21 cellular contexts compared by ENCODE assay signal in the genomic region with DNA sequence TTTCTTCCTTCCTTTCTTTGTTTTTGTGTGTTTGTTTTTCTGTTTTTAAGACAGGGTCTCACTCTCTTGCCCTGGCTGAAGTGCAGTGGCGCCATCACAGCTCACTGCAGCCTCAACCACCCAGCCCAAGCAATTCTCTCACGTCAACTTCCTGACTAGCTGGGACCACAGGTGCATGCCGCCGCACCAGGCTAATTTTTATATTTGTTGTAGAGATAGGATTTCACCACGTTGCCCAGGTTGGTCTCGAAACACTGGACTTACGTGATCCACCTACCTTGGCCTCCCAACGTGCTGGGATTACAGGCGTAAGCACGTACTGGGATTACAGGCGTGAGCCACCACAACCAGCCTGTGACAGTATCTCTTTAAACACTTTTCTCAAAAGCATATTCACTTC.
DNase-seq lines count a peak whose midpoint lies in the region; ATAC-seq and TF ChIP-seq lines count a peak whose summit lies in the region.
"Had no signal": no experiment of that assay in that cellular context is flagged by ENCODE, and none has a peak within 500 bp of the region (broad histone marks: within the 10 kb centered on the region; RNA-seq: fewer than 3 reads in every experiment).

No MANE protein-coding gene starts in this region.

- H3K27me3 ChIP-seq in BLaER1 treated with 17β-estradiol and CSF1 and Interleukin-3, amounts not matched to agents 10 nM and 100 nM: no peaks in the 10 kb centered on the region
- H3K27me3 ChIP-seq in IMR-90 (ENCODE audit: control insufficient read depth, insufficient read depth, low read length) (no peaks in the 10 kb centered on the region), Caco-2 (replicated peaks; ENCODE audit: control insufficient read depth, insufficient read depth, low read length) (no peaks in the 10 kb centered on the region)
- H3K27me3 ChIP-seq: BE2C had no signal

- TF ChIP-seq POLR2A in IMR-90 (IDR thresholded peaks at IDR 0.05; ENCODE audit: low read depth, low read length): no peak

- no peak overlapping the region for H2AFZ ChIP-seq in IMR-90 (replicated peaks; ENCODE audit: low read length, poor library complexity)
- H2AFZ ChIP-seq: GM23248 had no signal

- H3K18ac ChIP-seq in IMR-90 (ENCODE audit: low read depth, low read length): no peak overlapping the region

- H2BK20ac ChIP-seq in IMR-90 (ENCODE audit: low read depth, low read length): no peak overlapping the region

- H3K27me3 Mint-ChIP-seq in Caco-2 (ENCODE audit: insufficient read depth, unreplicated experiment): no peaks in the 10 kb centered on the region
- H3K27me3 Mint-ChIP-seq: CD4-positive, alpha-beta memory T cell had no signal

- no peak overlapping the region for H4K5ac ChIP-seq in IMR-90 (ENCODE audit: low read depth, low read length)

- H4K8ac ChIP-seq in IMR-90 (ENCODE audit: low read depth in 2 of 2, low read length in 2 of 2): no peak overlapping the region

- H3K9me3 Mint-ChIP-seq in Caco-2 (ENCODE audit: unreplicated experiment): peaks cover 32% of the 10 kb centered on the region

- intact Hi-C loops in IMR-90 (cut with micrococcal nuclease) (no loop called here), Caco-2 (cut with micrococcal nuclease; ENCODE audit: unreplicated experiment) (no loop called here)

- no peak overlapping the region for H3K27ac Mint-ChIP-seq in Caco-2 (ENCODE audit: unreplicated experiment)
- H3K27ac Mint-ChIP-seq: CD4-positive, alpha-beta memory T cell had no signal

- H3K4me3 Mint-ChIP-seq in Caco-2 (ENCODE audit: unreplicated experiment): no peak overlapping the region
- H3K4me3 Mint-ChIP-seq: CD4-positive, alpha-beta memory T cell had no signal

- TF ChIP-seq CTCF in IMR-90 (conservative IDR thresholded peaks at IDR 0.05; ENCODE audit: low read depth, low read length) (no peak), Caco-2 (IDR thresholded peaks at IDR 0.05; ENCODE audit: insufficient read depth in 1 of 2, low read depth in 1 of 2, low read length in 1 of 2, severe bottlenecking in 1 of 2, unreplicated experiment in 1 of 2) (no peak)

- H3K9me3 ChIP-seq in BLaER1 treated with 17β-estradiol and CSF1 and Interleukin-3, amounts not matched to agents 10 nM and 100 nM (replicated peaks in 1 of 11): peaks cover 0 to 17% (median 5%) of the 10 kb centered on the region in 11 experiments; a peak in 12 of 22 replicates
- H3K9me3 ChIP-seq in IMR-90 (ENCODE audit: control insufficient read depth, insufficient read depth, low read length): no peaks in the 10 kb centered on the region
- H3K9me3 ChIP-seq in Caco-2: no peaks in the 10 kb centered on the region
- H3K9me3 ChIP-seq: A549, BE2C had no signal

- H2BK5ac ChIP-seq in IMR-90 (ENCODE audit: low read depth, low read length, poor library complexity, severe bottlenecking): no peak overlapping the region

- H3K14ac ChIP-seq in IMR-90 (replicated peaks; ENCODE audit: low read depth, low read length): no peak overlapping the region

- in situ Hi-C loops in IMR-90 (cut with MboI; ENCODE audit: low sequenced_read_pairs): no loop called here

- H2AK9ac ChIP-seq in IMR-90 (replicated peaks; ENCODE audit: low read depth, low read length, poor library complexity): no peak overlapping the region

- H3K4me1 ChIP-seq in BLaER1 treated with 17β-estradiol and CSF1 and Interleukin-3, amounts not matched to agents 10 nM and 100 nM: peaks cover 16 to 42% (median 33%) of the 10 kb centered on the region in 10 experiments
- H3K4me1 ChIP-seq in IMR-90 (ENCODE audit: control insufficient read depth, insufficient read depth, low read length): no peaks in the 10 kb centered on the region; the same call in 1 of the 2 replicates
- H3K4me1 ChIP-seq in Caco-2: peaks cover 23% of the 10 kb centered on the region
- H3K4me1 ChIP-seq: A549, BE2C had no signal

- 0 out of 2 replicates have a peak, but pooled peaks cover 3% of the 10 kb centered on the region for H3K9me1 ChIP-seq in IMR-90 (ENCODE audit: insufficient read depth, low read length)

- H4K20me1 ChIP-seq in BLaER1 treated with 17β-estradiol and CSF1 and Interleukin-3, amounts not matched to agents 10 nM and 100 nM: no peaks in the 10 kb centered on the region
- no peaks in the 10 kb centered on the region for H4K20me1 ChIP-seq in IMR-90 (ENCODE audit: insufficient read depth, low read length)

- H3K4me1 Mint-ChIP-seq in Caco-2 (ENCODE audit: low read depth, unreplicated experiment): peaks cover 27% of the 10 kb centered on the region
- H3K4me1 Mint-ChIP-seq: CD4-positive, alpha-beta memory T cell had no signal

- H2BK15ac ChIP-seq in IMR-90 (ENCODE audit: low read depth, low read length): peak overlapping the region; percentile 64; the same call in 1 of the 3 replicates

- no TSS peak for BruUV-seq in IMR-90 (replicated peaks; lab: Mats Ljungman, UMichigan)
- no TSS peak for BruUV-seq in Caco-2 (replicated peaks; lab: Mats Ljungman, UMichigan)

- DNase-seq in IMR-90 (no peak), epithelial cell of prostate (ENCODE audit: low read depth, low spot score) (no peak), Kasumi-1 (lab: John Stamatoyannopoulos, UW) (no peak), Caco-2 (no peak), hepatic stellate cell (ENCODE audit: low spot score) (no peak)
- DNase-seq: 8988T; ACHN; AML-193; BE2C; C1 segment of cervical spinal cord; CD4-positive, alpha-beta memory T cell; COR-L47; DMS79; EL; GDM1; GM23248; H7; HCEC 1CT had no signal

- no peak overlapping the region for H3K4me3 ChIP-seq in BLaER1 treated with 17β-estradiol and CSF1 and Interleukin-3, amounts not matched to agents 10 nM and 100 nM
- H3K4me3 ChIP-seq in IMR-90 (ENCODE audit: insufficient read depth, low read depth, low read length) (no peak overlapping the region), Caco-2 (ENCODE audit: low read depth, low read length) (no peak overlapping the region)
- H3K4me3 ChIP-seq: A549, GM12878, GM23248 had no signal

- no peak overlapping the region for H3K9ac ChIP-seq in BLaER1 treated with 17β-estradiol and CSF1 and Interleukin-3, amounts not matched to agents 10 nM and 100 nM
- H3K9ac ChIP-seq in IMR-90 (ENCODE audit: low read depth, low read length): no peak overlapping the region
- H3K9ac ChIP-seq: GM23248 had no signal

- CTCF ChIA-PET in IMR-90 (lab: Yijun Ruan, JAX): no interaction called here
- CTCF ChIA-PET in Caco-2 (lab: Charles Lee): interaction anchor here (0.6 to 0.7 kb wide), 2 partner anchors 64 to 211 kb away, joined by 3 to 7 read pairs; no protein-coding TSS in a partner anchor

- peak overlapping the region in 4 of 11 experiments; percentile 44 to 82 (median 68); a peak in 8 of 22 replicates for H3K4me2 ChIP-seq in BLaER1 treated with 17β-estradiol and CSF1 and Interleukin-3, amounts not matched to agents 10 nM and 100 nM
- no peak overlapping the region for H3K4me2 ChIP-seq in IMR-90 (ENCODE audit: low read depth, low read length)
- H3K4me2 ChIP-seq: A549 had no signal

- no CpG with 5 or more reads among the region's 11 CpGs for WGBS in IMR-90 (ENCODE audit: extremely low coverage in 2 of 2, insufficient read length in 1 of 2), 2 experiments

- no peak for ATAC-seq in IMR-90 (ENCODE audit: low read depth)
- ATAC-seq: A549, GM12878 had no signal

- H2AK5ac ChIP-seq in IMR-90 (ENCODE audit: low read depth, low read length): no peak overlapping the region

- no peak overlapping the region for H3K23ac ChIP-seq in IMR-90 (ENCODE audit: low read depth, low read length)

- dilution Hi-C loops in IMR-90 (cut with HindIII; ENCODE audit: low sequenced_read_pairs, unreplicated experiment): no loop called here

- peak overlapping the region in 7 of 11 experiments; percentile 48 to 91 (median 88); a peak in 13 of 22 replicates for H3K27ac ChIP-seq in BLaER1 treated with 17β-estradiol and CSF1 and Interleukin-3, amounts not matched to agents 10 nM and 100 nM
- no peak overlapping the region for H3K27ac ChIP-seq in IMR-90 (ENCODE audit: insufficient read depth, low read length)
- H3K27ac ChIP-seq in epithelial cell of prostate: peak overlapping the region; percentile 30
- H3K27ac ChIP-seq: A549, GM23248 had no signal

- H2BK120ac ChIP-seq in IMR-90 (ENCODE audit: low read depth, low read length): no peak overlapping the region

- no peak overlapping the region for H4K91ac ChIP-seq in IMR-90 (ENCODE audit: insufficient read depth, low read depth, low read length)

- no peaks in the 10 kb centered on the region; a peak in 1 of 22 replicates for H3K36me3 ChIP-seq in BLaER1 treated with 17β-estradiol and CSF1 and Interleukin-3, amounts not matched to agents 10 nM and 100 nM
- H3K36me3 ChIP-seq in IMR-90 (ENCODE audit: control insufficient read depth, insufficient read depth, low read length): no peaks in the 10 kb centered on the region
- no peaks in the 10 kb centered on the region for H3K36me3 ChIP-seq in Caco-2 (ENCODE audit: control insufficient read depth, insufficient read depth, low read length)
- H3K36me3 ChIP-seq: BE2C had no signal

- H3K36me3 Mint-ChIP-seq in Caco-2 (ENCODE audit: insufficient read depth, unreplicated experiment): peaks cover 6% of the 10 kb centered on the region
- H3K36me3 Mint-ChIP-seq: CD4-positive, alpha-beta memory T cell had no signal

- no peak for TF ChIP-seq RAD21 in IMR-90 (IDR thresholded peaks at IDR 0.05; ENCODE audit: low read length)

- H3K4ac ChIP-seq in IMR-90 (ENCODE audit: low read depth, low read length): no peak overlapping the region

- H3K79me1 ChIP-seq in IMR-90 (ENCODE audit: low read depth in 1 of 2, low read length in 2 of 2): no peaks in the 10 kb centered on the region

- no peak overlapping the region for H3K56ac ChIP-seq in IMR-90 (ENCODE audit: extremely low read depth, insufficient read depth, low read length)

- POLR2A ChIA-PET in IMR-90 (lab: Charles Lee; ENCODE audit: unreplicated experiment): no interaction called here
- POLR2A ChIA-PET in Caco-2 (lab: Charles Lee): no interaction called here

TF ChIP-seq in IMR-90, 13 proteins besides CTCF, POLR2A, EP300 and RAD21 (continues in another document):
- TF ChIP-seq MXI1 (IDR thresholded peaks at IDR 0.05; ENCODE audit: borderline replicate concordance, low read depth, low read length) (no peak), CEBPB (IDR thresholded peaks at IDR 0.05; ENCODE audit: low read depth, low read length) (no peak), MAFK (IDR thresholded peaks at IDR 0.05; ENCODE audit: low read depth, low read length) (no peak), MAZ (IDR thresholded peaks at IDR 0.05; ENCODE audit: borderline replicate concordance, low read depth, low read length) (no peak), NFE2L2 (IDR thresholded peaks at IDR 0.05; ENCODE audit: low read depth, low read length) (no peak), RCOR1 (IDR thresholded peaks at IDR 0.05; ENCODE audit: insufficient replicate concordance, low read length) (no peak), CHD1 (IDR thresholded peaks at IDR 0.05; ENCODE audit: low read depth, low read length) (no peak)
